In the genomic region with DNA sequence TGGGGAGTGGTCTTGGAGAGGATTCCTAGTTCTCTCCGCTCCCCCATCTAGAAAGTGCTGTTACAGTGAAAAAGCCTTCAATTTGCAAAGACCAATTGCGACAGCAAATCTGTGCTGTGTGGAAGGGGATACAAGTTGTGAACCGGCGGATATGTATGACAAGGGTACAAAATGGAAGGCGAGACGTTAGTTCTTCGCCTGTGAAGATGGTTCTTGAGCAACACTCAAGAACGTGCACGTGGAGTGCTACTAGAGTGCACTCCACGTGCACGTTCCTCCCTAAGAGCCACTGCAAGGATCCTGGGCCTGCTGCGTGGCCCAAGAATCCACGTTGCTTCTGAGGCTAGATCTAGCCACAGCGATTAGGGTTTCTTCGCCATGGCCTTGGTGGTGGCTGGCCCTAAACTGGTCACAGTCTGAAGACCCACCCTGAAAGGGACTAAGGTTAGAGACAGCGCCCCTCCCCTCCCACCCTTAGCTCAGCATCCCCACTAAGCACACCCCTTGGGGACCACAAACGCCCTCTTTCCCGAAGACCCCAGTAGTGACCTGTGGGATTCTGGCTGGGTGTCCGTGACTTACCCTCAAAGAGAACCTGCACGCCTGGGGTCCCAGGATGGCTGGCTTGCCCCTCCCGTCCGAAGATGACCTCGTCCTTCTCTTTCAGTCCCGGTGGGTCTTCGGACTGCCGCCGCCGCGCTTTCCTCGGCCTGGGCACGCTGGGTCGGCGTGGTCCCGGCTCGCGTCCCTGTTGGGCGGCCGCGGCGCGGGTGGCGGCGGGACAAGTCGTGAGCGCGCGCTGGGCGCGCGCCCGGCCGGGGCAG, we compare ENCODE assay signal across 8 cellular contexts. TPM values are rescaled to one million over a fixed set of nuclear protein-coding genes. Genes with fewer than 3 reads are reported as not detected.
DNase-seq lines count a peak whose midpoint lies in the region; ATAC-seq and TF ChIP-seq lines count a peak whose summit lies in the region.

No MANE protein-coding gene starts in this region.

- H3K4me1 ChIP-seq in A673 (ENCODE audit: insufficient read depth, low read length, poor library complexity, severe bottlenecking) (peaks cover 7% of the 10 kb centered on the region), lung (ENCODE audit: control insufficient read depth in 2 of 2, insufficient read depth in 2 of 2, low read length in 2 of 2) (peaks cover 4% of the 10 kb centered on the region in 2 donors), thoracic aorta (ENCODE audit: control insufficient read depth in 1 of 2, low read depth in 2 of 2) (peaks cover 10 to 33% of the 10 kb centered on the region in 2 donors)

- WGBS in lung, 2 donors: 21 to 22% methylated on average over 52 of the region's 52 CpGs

- POLR2A ChIA-PET in A673 (lab: Charles Lee; ENCODE audit: low non-redundant PET) (no interaction called here), GM10248 (lab: Yijun Ruan, JAX) (no interaction called here)
- POLR2A ChIA-PET in activated naive CD8-positive, alpha-beta T cell treated with anti-CD3 and anti-CD28 coated beads, Interleukin-2, amount 10 ng/mL, durations not matched to agents 7 days and 5 days (lab: Charles Lee): interaction anchor here (0.6 to 4.7 kb wide), 12 partner anchors 11 to 249 kb away, joined by 3 to 65 read pairs (median 8); a partner anchor contains a TSS

- peak overlapping the region; percentile 77 for H3K27ac Mint-ChIP-seq in activated naive CD8-positive, alpha-beta T cell treated with anti-CD3 and anti-CD28 coated beads, Interleukin-2, amount 10 ng/mL, durations not matched to agents 7 days and 5 days

- ATAC-seq in activated naive CD8-positive, alpha-beta T cell treated with anti-CD3 and anti-CD28 coated beads, Interleukin-2, amount 10 ng/mL, durations not matched to agents 7 days and 5 days (ENCODE audit: low read depth): peak; percentile 2
- ATAC-seq in lung (ENCODE audit: insufficient read depth, low FRiP score) (no peak), thoracic aorta (ENCODE audit: insufficient number of reproducible peaks, low FRiP score, low read depth) (peak; percentile 66)

- no TSS peak for BruUV-seq in A673 (replicated peaks; lab: Mats Ljungman, UMichigan)

- intact Hi-C loops in A673 (cut with micrococcal nuclease; ENCODE audit: unreplicated experiment): loop anchor here (5.0 to 10.0 kb wide), 3 partner anchors 58 to 264 kb away; no protein-coding TSS in a partner anchor

- CTCF ChIA-PET in A673 (lab: Charles Lee) (no interaction called here), GM10248 (lab: Yijun Ruan, JAX) (interaction anchor here (2.2 to 3.9 kb wide), 2 partner anchors 8 to 264 kb away, joined by 10 to 25 read pairs; no protein-coding TSS in a partner anchor)

- H3K27me3 Mint-ChIP-seq in activated naive CD8-positive, alpha-beta T cell treated with anti-CD3 and anti-CD28 coated beads, Interleukin-2, amount 10 ng/mL, durations not matched to agents 7 days and 5 days: no peaks in the 10 kb centered on the region

- H3K36me3 Mint-ChIP-seq in activated naive CD8-positive, alpha-beta T cell treated with anti-CD3 and anti-CD28 coated beads, Interleukin-2, amount 10 ng/mL, durations not matched to agents 7 days and 5 days: peaks cover 22% of the 10 kb centered on the region

- DNase-seq in A673 (ENCODE audit: low spot score) (no peak), HT-29 (ENCODE audit: low spot score) (peak; percentile 45), lung (ENCODE audit: low spot score) (no peak), thoracic aorta (ENCODE audit: low spot score) (no peak), SKM-1 treated with dmso at 0.1 percent for 144 hours (lab: John Stamatoyannopoulos, UW; ENCODE audit: unreplicated experiment) (no peak), GM10248 (ENCODE audit: extremely low spot score) (no peak)
- no peak for DNase-seq in activated naive CD8-positive, alpha-beta T cell treated with anti-CD3 and anti-CD28 coated beads, Interleukin-2, amount 10 ng/mL, durations not matched to agents 7 days and 5 days
- no peak for DNase-seq in central memory CD4-positive, alpha-beta T cell

- H3K27me3 ChIP-seq in A673 (replicated peaks; ENCODE audit: insufficient read depth, low read depth, low read length, poor library complexity) (peaks cover 24% of the 10 kb centered on the region), lung (ENCODE audit: control insufficient read depth, insufficient read depth) (no peaks in the 10 kb centered on the region), thoracic aorta (replicated peaks; ENCODE audit: insufficient read depth) (no peaks in the 10 kb centered on the region)

- H3K9me3 ChIP-seq in A673 (ENCODE audit: low read depth, low read length, poor library complexity, severe bottlenecking) (no peaks in the 10 kb centered on the region), lung (ENCODE audit: control insufficient read depth in 2 of 2, insufficient read depth in 1 of 2, low read length in 1 of 2) (no peaks in the 10 kb centered on the region), thoracic aorta (no peaks in the 10 kb centered on the region)

- H3K4me3 ChIP-seq in A673 (ENCODE audit: low read depth, low read length, poor library complexity, severe bottlenecking) (peak overlapping the region; percentile 70), lung (peak overlapping the region; percentile 82), thoracic aorta (peak overlapping the region; percentile 91)

- peak overlapping the region; percentile 78 for H3K4me3 Mint-ChIP-seq in activated naive CD8-positive, alpha-beta T cell treated with anti-CD3 and anti-CD28 coated beads, Interleukin-2, amount 10 ng/mL, durations not matched to agents 7 days and 5 days

- H3K9me3 Mint-ChIP-seq in activated naive CD8-positive, alpha-beta T cell treated with anti-CD3 and anti-CD28 coated beads, Interleukin-2, amount 10 ng/mL, durations not matched to agents 7 days and 5 days: no peaks in the 10 kb centered on the region

- no peaks in the 10 kb centered on the region for H3K36me3 ChIP-seq in A673 (ENCODE audit: insufficient read depth, low read length, poor library complexity, severe bottlenecking)
- no peaks in the 10 kb centered on the region for H3K36me3 ChIP-seq in lung (ENCODE audit: control insufficient read depth in 2 of 2, insufficient read depth in 2 of 2, low read length in 2 of 2)
- no peaks in the 10 kb centered on the region for H3K36me3 ChIP-seq in thoracic aorta

- TF ChIP-seq CTCF in A673 (conservative IDR thresholded peaks at IDR 0.05; ENCODE audit: low read depth, low read length): no peak
- TF ChIP-seq CTCF in lung (IDR thresholded peaks at IDR 0.05; ENCODE audit: control extremely low read depth, extremely low read depth): no peak
- TF ChIP-seq CTCF in thoracic aorta (IDR thresholded peaks at IDR 0.05): no peak
- TF ChIP-seq CTCF in GM10248 (IDR thresholded peaks at IDR 0.05; ENCODE audit: control extremely low read depth, extremely low read depth, low read depth, missing control alignments): no peak

- H3K27ac ChIP-seq in A673 (ENCODE audit: low read depth, low read length, poor library complexity, severe bottlenecking): no peak overlapping the region
- peak overlapping the region in 1 of 2 donors; percentile 80 for H3K27ac ChIP-seq in lung (ENCODE audit: low read depth in 1 of 2, low read length in 1 of 2)
- peak overlapping the region; percentile 58 to 86 for H3K27ac ChIP-seq in thoracic aorta

- peaks cover 41% of the 10 kb centered on the region for H3K4me1 Mint-ChIP-seq in activated naive CD8-positive, alpha-beta T cell treated with anti-CD3 and anti-CD28 coated beads, Interleukin-2, amount 10 ng/mL, durations not matched to agents 7 days and 5 days

RNA-seq across cellular contexts. Expression of a gene that starts 0.5 kb away (rescaled TPM):
- total RNA-seq in A673 (2021) (3.8 and 4.8 TPM in 2 replicates), lung (10 to 100 TPM; 17.3 to 79.2 TPM), thoracic aorta (10 to 100 TPM; 21.6 to 24.0 TPM)
- total RNA-seq in HT-29 (2014; rRNA removed; shearing (Covaris generic)): 25.9 and 31.2 TPM in 2 replicates
- 100 to 1,000 TPM; 117 to 125 TPM for total RNA-seq in activated naive CD8-positive, alpha-beta T cell treated with anti-CD3 and anti-CD28 coated beads, Interleukin-2, amount 10 ng/mL, durations not matched to agents 7 days and 5 days
- polyA plus RNA-seq in lung: 1 to 10 TPM; 3.3 to 5.7 TPM
